In genomic region chr3:129238945-129239705, GRCh38 we compare ENCODE assay signal across 1 cellular context.
TF ChIP-seq lines count a peak whose summit lies in the region.

No MANE protein-coding gene starts in this region.

TF ChIP-seq in K562, 482 proteins besides CTCF, POLR2A, EP300 and RAD21 (continued from another document and continues in another):
- TF ChIP-seq ZNF592 (IDR thresholded peaks at IDR 0.05) (peak; percentile 53; the same call in 1 of the 2 replicates), HDAC8 (tag; IDR thresholded peaks at IDR 0.05) (no peak), SPI1 (IDR thresholded peaks at IDR 0.05; ENCODE audit: borderline replicate concordance, low read depth, low read length) (no peak), CXXC5 (CRISPR knock-in tag; IDR thresholded peaks at IDR 0.05) (peak; percentile 30; the same call in 1 of the 2 replicates), TCF3 (CRISPR knock-in tag; IDR thresholded peaks at IDR 0.05) (0 out of 2 replicates have a peak, but pooled peaks have one; percentile 17), ZNF311 (CRISPR knock-in tag; IDR thresholded peaks at IDR 0.05) (no peak), SMARCB1 (IDR thresholded peaks at IDR 0.05; ENCODE audit: insufficient read length, low read depth) (no peak), SRSF9 (IDR thresholded peaks at IDR 0.05; ENCODE audit: borderline replicate concordance, low read depth, low read length) (no peak), ZNF586 (CRISPR knock-in tag; conservative IDR thresholded peaks at IDR 0.05) (no peak), PCBP2 (IDR thresholded peaks at IDR 0.05; ENCODE audit: low read depth, low read length, poor library complexity, severe bottlenecking) (no peak), ZKSCAN1 (IDR thresholded peaks at IDR 0.05; ENCODE audit: low read depth, low read length) (no peak), MLLT1 (IDR thresholded peaks at IDR 0.05) (no peak), ZNF79 (CRISPR knock-in tag; IDR thresholded peaks at IDR 0.05; ENCODE audit: low read depth) (no peak), ARNT (IDR thresholded peaks at IDR 0.05) (peak in 1 of 2 experiments; percentile 69; a peak in 1 of 4 replicates), ATF7 (IDR thresholded peaks at IDR 0.05) (peak; percentile 48; the same call in 1 of the 2 replicates), MYC (IDR thresholded peaks at IDR 0.05; ENCODE audit: low read depth, low read length) (peak; percentile 11; the same call in 1 of the 2 replicates), MYC (CRISPR knock-in tag; IDR thresholded peaks at IDR 0.05; ENCODE audit: borderline replicate concordance, low read depth) (no peak), AFF4 (CRISPR knock-in tag; IDR thresholded peaks at IDR 0.05) (no peak), ZNF778 (CRISPR knock-in tag; IDR thresholded peaks at IDR 0.05) (no peak), RFX7 (CRISPR knock-in tag; IDR thresholded peaks at IDR 0.05) (no peak), CTBP1 (IDR thresholded peaks at IDR 0.05; ENCODE audit: borderline replicate concordance) (peak; percentile 67; the same call in 1 of the 2 replicates), RCOR1 (IDR thresholded peaks at IDR 0.05; ENCODE audit: borderline replicate concordance in 1 of 2, low read depth in 2 of 2, low read length in 2 of 2) (peak in 1 of 2 experiments; percentile 52; a peak in 2 of 4 replicates), KLF1 (tag; IDR thresholded peaks at IDR 0.05) (peak; percentile 76; the same call in 1 of the 2 replicates), KDM1A (IDR thresholded peaks at IDR 0.05) (peak; percentile 56 to 65), ZNF232 (CRISPR knock-in tag; IDR thresholded peaks at IDR 0.05) (no peak), TOE1 (IDR thresholded peaks at IDR 0.05; ENCODE audit: borderline replicate concordance) (0 out of 2 replicates have a peak, but pooled peaks have one; percentile 36), TOE1 (CRISPR knock-in tag; IDR thresholded peaks at IDR 0.05; ENCODE audit: borderline replicate concordance, low read depth) (no peak), MEIS2 (IDR thresholded peaks at IDR 0.05; ENCODE audit: partially characterized antibody) (peak; percentile 59), NR3C1 (CRISPR knock-in tag; IDR thresholded peaks at IDR 0.05) (no peak), FOXJ3 (CRISPR knock-in tag; IDR thresholded peaks at IDR 0.05) (no peak), RBM25 (IDR thresholded peaks at IDR 0.05; ENCODE audit: low read depth, low read length, severe bottlenecking) (peak; percentile 49), ILK (tag; IDR thresholded peaks at IDR 0.05; ENCODE audit: borderline replicate concordance, low read depth) (no peak), GABPB1 (CRISPR knock-in tag; IDR thresholded peaks at IDR 0.05) (no peak), ZNF766 (CRISPR knock-in tag; conservative IDR thresholded peaks at IDR 0.05) (0 out of 2 replicates have a peak, but pooled peaks have one; percentile 20), ZNF561 (CRISPR knock-in tag; conservative IDR thresholded peaks at IDR 0.05) (no peak), TRIM24 (IDR thresholded peaks at IDR 0.05) (peak in 1 of 2 experiments; percentile 63; a peak in 1 of 4 replicates), CEBPB (tag; IDR thresholded peaks at IDR 0.05) (peak; percentile 94), PHB2 (IDR thresholded peaks at IDR 0.05; ENCODE audit: low read depth) (no peak), ZNF764 (CRISPR knock-in tag; IDR thresholded peaks at IDR 0.05; ENCODE audit: low read depth) (no peak), HIVEP1 (CRISPR knock-in tag; IDR thresholded peaks at IDR 0.05) (no peak)
- TF ChIP-seq, protein P1, sequence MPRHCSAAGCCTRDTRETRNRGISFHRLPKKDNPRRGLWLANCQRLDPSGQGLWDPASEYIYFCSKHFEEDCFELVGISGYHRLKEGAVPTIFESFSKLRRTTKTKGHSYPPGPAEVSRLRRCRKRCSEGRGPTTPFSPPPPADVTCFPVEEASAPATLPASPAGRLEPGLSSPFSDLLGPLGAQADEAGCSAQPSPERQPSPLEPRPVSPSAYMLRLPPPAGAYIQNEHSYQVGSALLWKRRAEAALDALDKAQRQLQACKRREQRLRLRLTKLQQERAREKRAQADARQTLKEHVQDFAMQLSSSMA (CRISPR knock-in tag; IDR thresholded peaks at IDR 0.05) = no peak
- TF ChIP-seq, protein P2, sequence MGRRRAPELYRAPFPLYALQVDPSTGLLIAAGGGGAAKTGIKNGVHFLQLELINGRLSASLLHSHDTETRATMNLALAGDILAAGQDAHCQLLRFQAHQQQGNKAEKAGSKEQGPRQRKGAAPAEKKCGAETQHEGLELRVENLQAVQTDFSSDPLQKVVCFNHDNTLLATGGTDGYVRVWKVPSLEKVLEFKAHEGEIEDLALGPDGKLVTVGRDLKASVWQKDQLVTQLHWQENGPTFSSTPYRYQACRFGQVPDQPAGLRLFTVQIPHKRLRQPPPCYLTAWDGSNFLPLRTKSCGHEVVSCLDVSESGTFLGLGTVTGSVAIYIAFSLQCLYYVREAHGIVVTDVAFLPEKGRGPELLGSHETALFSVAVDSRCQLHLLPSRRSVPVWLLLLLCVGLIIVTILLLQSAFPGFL (CRISPR knock-in tag; IDR thresholded peaks at IDR 0.05) = no peak
- TF ChIP-seq, protein P3, sequence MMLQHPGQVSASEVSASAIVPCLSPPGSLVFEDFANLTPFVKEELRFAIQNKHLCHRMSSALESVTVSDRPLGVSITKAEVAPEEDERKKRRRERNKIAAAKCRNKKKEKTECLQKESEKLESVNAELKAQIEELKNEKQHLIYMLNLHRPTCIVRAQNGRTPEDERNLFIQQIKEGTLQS (IDR thresholded peaks at IDR 0.05) = peak; percentile 41; the same call in 1 of the 2 replicates
- TF ChIP-seq, protein P3 (CRISPR knock-in tag; conservative IDR thresholded peaks at IDR 0.05) = no peak
- TF ChIP-seq, protein P4, sequence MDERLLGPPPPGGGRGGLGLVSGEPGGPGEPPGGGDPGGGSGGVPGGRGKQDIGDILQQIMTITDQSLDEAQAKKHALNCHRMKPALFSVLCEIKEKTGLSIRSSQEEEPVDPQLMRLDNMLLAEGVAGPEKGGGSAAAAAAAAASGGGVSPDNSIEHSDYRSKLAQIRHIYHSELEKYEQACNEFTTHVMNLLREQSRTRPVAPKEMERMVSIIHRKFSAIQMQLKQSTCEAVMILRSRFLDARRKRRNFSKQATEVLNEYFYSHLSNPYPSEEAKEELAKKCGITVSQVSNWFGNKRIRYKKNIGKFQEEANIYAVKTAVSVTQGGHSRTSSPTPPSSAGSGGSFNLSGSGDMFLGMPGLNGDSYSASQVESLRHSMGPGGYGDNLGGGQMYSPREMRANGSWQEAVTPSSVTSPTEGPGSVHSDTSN (CRISPR knock-in tag; IDR thresholded peaks at IDR 0.05; ENCODE audit: low read depth) = no peak
- TF ChIP-seq, protein P4 (tag; conservative IDR thresholded peaks at IDR 0.05; ENCODE audit: low read depth) = peak; percentile 38; the same call in 1 of the 2 replicates
- TF ChIP-seq, protein P5, sequence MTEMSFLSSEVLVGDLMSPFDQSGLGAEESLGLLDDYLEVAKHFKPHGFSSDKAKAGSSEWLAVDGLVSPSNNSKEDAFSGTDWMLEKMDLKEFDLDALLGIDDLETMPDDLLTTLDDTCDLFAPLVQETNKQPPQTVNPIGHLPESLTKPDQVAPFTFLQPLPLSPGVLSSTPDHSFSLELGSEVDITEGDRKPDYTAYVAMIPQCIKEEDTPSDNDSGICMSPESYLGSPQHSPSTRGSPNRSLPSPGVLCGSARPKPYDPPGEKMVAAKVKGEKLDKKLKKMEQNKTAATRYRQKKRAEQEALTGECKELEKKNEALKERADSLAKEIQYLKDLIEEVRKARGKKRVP (CRISPR knock-in tag; IDR thresholded peaks at IDR 0.05) = no peak
- TF ChIP-seq, protein P6, sequence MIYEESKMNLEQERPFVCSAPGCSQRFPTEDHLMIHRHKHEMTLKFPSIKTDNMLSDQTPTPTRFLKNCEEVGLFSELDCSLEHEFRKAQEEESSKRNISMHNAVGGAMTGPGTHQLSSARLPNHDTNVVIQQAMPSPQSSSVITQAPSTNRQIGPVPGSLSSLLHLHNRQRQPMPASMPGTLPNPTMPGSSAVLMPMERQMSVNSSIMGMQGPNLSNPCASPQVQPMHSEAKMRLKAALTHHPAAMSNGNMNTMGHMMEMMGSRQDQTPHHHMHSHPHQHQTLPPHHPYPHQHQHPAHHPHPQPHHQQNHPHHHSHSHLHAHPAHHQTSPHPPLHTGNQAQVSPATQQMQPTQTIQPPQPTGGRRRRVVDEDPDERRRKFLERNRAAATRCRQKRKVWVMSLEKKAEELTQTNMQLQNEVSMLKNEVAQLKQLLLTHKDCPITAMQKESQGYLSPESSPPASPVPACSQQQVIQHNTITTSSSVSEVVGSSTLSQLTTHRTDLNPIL (CRISPR knock-in tag; IDR thresholded peaks at IDR 0.05) = no peak
